In genomic region chr10:62054825-62055224, GRCh38 we compare ENCODE assay signal across 11 cellular contexts.
DNase-seq lines count a peak whose midpoint lies in the region; ATAC-seq, FAIRE-seq and TF ChIP-seq lines count a peak whose summit lies in the region.
"Had no signal": no experiment of that assay in that cellular context is flagged by ENCODE, and none has a peak within 500 bp of the region (broad histone marks: within the 10 kb centered on the region; RNA-seq: fewer than 3 reads in every experiment).

No MANE protein-coding gene starts in this region.

- no peaks in the 10 kb centered on the region for H3K27me3 ChIP-seq in BLaER1
- H3K27me3 ChIP-seq: adrenal gland had no signal

- H3K4me2 ChIP-seq in BLaER1, result peak overlapping the region; percentile 72

- H3K9me3 ChIP-seq in BLaER1, result peaks cover 23% of the 10 kb centered on the region
- H3K9me3 ChIP-seq: adrenal gland had no signal

- H4K20me1 ChIP-seq in BLaER1, result no peaks in the 10 kb centered on the region

- H3K4me1 Mint-ChIP-seq in natural killer cell, result peaks cover 54 to 91% of the 10 kb centered on the region in 2 donors

- H3K4me3 Mint-ChIP-seq in natural killer cell, result peak overlapping the region; percentile 57

- TF ChIP-seq CTCF in WI38 (IDR thresholded peaks at IDR 0.05; ENCODE audit: low read depth, low read length) (no peak), natural killer cell (IDR thresholded peaks at IDR 0.05) (no peak)

- H3K36me3 ChIP-seq in BLaER1, result peaks cover 100% of the 10 kb centered on the region

- H3K27me3 Mint-ChIP-seq in natural killer cell (ENCODE audit: low read depth in 2 of 2), result no peaks in the 10 kb centered on the region

- peak overlapping the region; percentile 78 to 89 for H3K27ac Mint-ChIP-seq in natural killer cell

- no peaks in the 10 kb centered on the region for H3K9me3 Mint-ChIP-seq in natural killer cell

- H3K27ac ChIP-seq in BLaER1, result peak overlapping the region; percentile 63

- H3K36me3 Mint-ChIP-seq in natural killer cell, result peaks cover 33% of the 10 kb centered on the region

- H3K9ac ChIP-seq in BLaER1, result peak overlapping the region; percentile 52; the same call in 1 of the 2 replicates

- DNase-seq in natural killer cell, result no peak
- DNase-seq in GM19239 (ENCODE audit: insufficient read length, low spot score), result no peak
- DNase-seq: adrenal gland, PC-3 had no signal

- ATAC-seq in GM19397 (IDR thresholded peaks at IDR 0.05; ENCODE audit: unreplicated experiment) (peak; percentile 23), natural killer cell (peak in 1 of 3 donors; percentile 19), GM21737 (IDR thresholded peaks at IDR 0.05; ENCODE audit: unreplicated experiment) (no peak), HG02981 (IDR thresholded peaks at IDR 0.05; ENCODE audit: unreplicated experiment) (no peak), HG02571 (IDR thresholded peaks at IDR 0.05; ENCODE audit: unreplicated experiment) (no peak)
- ATAC-seq: PC-3 had no signal

- no peak for FAIRE-seq in GM19239 (lab: Jason Lieb, UNC)
- FAIRE-seq: islet of Langerhans had no signal

- intact Hi-C loops in natural killer cell (cut with micrococcal nuclease), result no loop called here

- peaks cover 97% of the 10 kb centered on the region for H3K4me1 ChIP-seq in BLaER1

- no peak overlapping the region for H3K4me3 ChIP-seq in BLaER1
- peak overlapping the region; percentile 98 for H3K4me3 ChIP-seq in WI38 (ENCODE audit: low read depth, low read length)
- H3K4me3 ChIP-seq: adrenal gland had no signal
